14 cellular contexts compared by ENCODE assay signal in the genomic region with DNA sequence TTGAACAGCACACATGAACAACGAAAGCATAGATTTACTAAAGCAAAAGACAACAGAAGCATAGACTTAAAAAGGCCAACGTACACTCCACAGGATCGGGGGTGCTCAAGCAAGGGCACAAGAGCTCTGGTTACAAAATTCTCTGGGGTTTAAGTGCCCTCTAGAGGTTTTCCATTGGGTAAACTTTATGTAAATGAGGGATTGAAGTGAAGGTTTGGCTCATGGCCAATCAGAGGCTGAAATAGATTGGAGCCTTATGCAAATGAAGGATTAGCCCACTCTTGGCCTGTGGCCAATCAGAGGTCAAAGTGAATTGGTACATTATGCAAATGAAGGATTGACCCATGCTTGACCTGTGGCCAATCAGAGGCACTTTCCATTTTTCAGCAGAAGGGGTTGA.
DNase-seq lines count a peak whose midpoint lies in the region; ATAC-seq and TF ChIP-seq lines count a peak whose summit lies in the region.
"Had no signal": no experiment of that assay in that cellular context is flagged by ENCODE, and none has a peak within 500 bp of the region (broad histone marks: within the 10 kb centered on the region; RNA-seq: fewer than 3 reads in every experiment).

No MANE protein-coding gene starts in this region.

- peak; percentile 78 for DNase-seq in A673 (ENCODE audit: low spot score)
- no peak for DNase-seq in LNCaP clone FGC (ENCODE audit: low read depth)
- peak; percentile 83 for DNase-seq in NCI-H345 (lab: John Stamatoyannopoulos, UW)
- DNase-seq in choroid plexus epithelial cell (ENCODE audit: low read depth) = peak; percentile 18
- no peak for DNase-seq in NK-92 treated with Interleukin-12 subunit alpha and Interleukin-12 subunit beta, amount 100 ng/mL, for 24 hours (lab: John Stamatoyannopoulos, UW)
- no peak for DNase-seq in UCSD-AML1 (lab: John Stamatoyannopoulos, UW; ENCODE audit: unreplicated experiment)
- DNase-seq in stimulated activated CD4-positive, alpha-beta T cell treated with anti-CD3 and anti-CD28 coated beads, Interleukin-12 subunit alpha, Interleukin-12 subunit beta, amount 100 ng/mL, for 4 hours = no peak
- DNase-seq: activated T-cell treated with anti-CD3 and anti-CD28 coated beads, Interleukin-2, amount 50 U/mL, for 1 hour; adrenal gland; DMS153; gastrocnemius medialis; NCI-H446 treated with DMSO at 0.1 percent for 48 hours; stimulated activated naive CD8-positive, alpha-beta T cell treated with anti-CD3 and anti-CD28 coated beads, Interleukin-15, Interleukin-2, amounts not matched to agents 100 U/mL and 50 U/mL, for 24 hours had no signal

- no peak overlapping the region for H3K27ac ChIP-seq in A673 (ENCODE audit: low read depth, low read length, poor library complexity, severe bottlenecking)
- H3K27ac ChIP-seq: adrenal gland, gastrocnemius medialis had no signal

- intact Hi-C loops in A673 (cut with micrococcal nuclease; ENCODE audit: unreplicated experiment) = no loop called here

- no TSS peak for BruUV-seq in A673 (replicated peaks; lab: Mats Ljungman, UMichigan)

- no peak for ATAC-seq in GM21515 (IDR thresholded peaks at IDR 0.05; ENCODE audit: unreplicated experiment)
- ATAC-seq: gastrocnemius medialis; stimulated activated naive CD8-positive, alpha-beta T cell treated with anti-CD3 and anti-CD28 coated beads, Interleukin-15, Interleukin-2, amounts not matched to agents 100 U/mL and 50 U/mL, for 24 hours had no signal

- no peaks in the 10 kb centered on the region for H3K36me3 ChIP-seq in A673 (ENCODE audit: insufficient read depth, low read length, poor library complexity, severe bottlenecking)
- H3K36me3 ChIP-seq: adrenal gland, gastrocnemius medialis had no signal

- H3K4me1 ChIP-seq in A673 (ENCODE audit: insufficient read depth, low read length, poor library complexity, severe bottlenecking) = peaks cover 9% of the 10 kb centered on the region
- H3K4me1 ChIP-seq: adrenal gland, gastrocnemius medialis had no signal

- TF ChIP-seq CTCF in A673 (conservative IDR thresholded peaks at IDR 0.05; ENCODE audit: low read depth, low read length) (peak; percentile 21; the same call in 1 of the 2 replicates), LNCaP clone FGC (IDR thresholded peaks at IDR 0.05; ENCODE audit: control insufficient read depth, extremely low read depth, insufficient read depth) (0 out of 2 replicates have a peak, but pooled peaks have one; percentile 0), choroid plexus epithelial cell (conservative IDR thresholded peaks at IDR 0.05; ENCODE audit: low read depth, low read length) (no peak)

- POLR2A ChIA-PET in A673 (lab: Charles Lee; ENCODE audit: low non-redundant PET) = no interaction called here

- no peaks in the 10 kb centered on the region for H3K9me3 ChIP-seq in A673 (ENCODE audit: low read depth, low read length, poor library complexity, severe bottlenecking)
- H3K9me3 ChIP-seq: adrenal gland, gastrocnemius medialis had no signal

- CTCF ChIA-PET in A673 (lab: Charles Lee) = no interaction called here

- H3K4me3 ChIP-seq in A673 (ENCODE audit: low read depth, low read length, poor library complexity, severe bottlenecking) (no peak overlapping the region), LNCaP clone FGC (ENCODE audit: low read depth, low read length) (no peak overlapping the region), choroid plexus epithelial cell (ENCODE audit: low read depth, low read length) (no peak overlapping the region)
- H3K4me3 ChIP-seq: adrenal gland, gastrocnemius medialis had no signal

- no peaks in the 10 kb centered on the region for H3K27me3 ChIP-seq in A673 (replicated peaks; ENCODE audit: insufficient read depth, low read depth, low read length, poor library complexity)
- H3K27me3 ChIP-seq: adrenal gland, gastrocnemius medialis had no signal

Comparison
In these comparisons a context has a peak if more than half of its experiments do, and no peak if none do; other contexts are left out.
1. DNase-seq: peak in A673 (single experiment), NCI-H345 (single experiment) and choroid plexus epithelial cell (single experiment); none in LNCaP clone FGC (single experiment), NK-92 treated with Interleukin-12 subunit alpha and Interleukin-12 subunit beta, amount 100 ng/mL, for 24 hours (single experiment), UCSD-AML1 (single experiment) and stimulated activated CD4-positive, alpha-beta T cell treated with anti-CD3 and anti-CD28 coated beads, Interleukin-12 subunit alpha, Interleukin-12 subunit beta, amount 100 ng/mL, for 4 hours (single experiment).